26 cellular contexts compared by ENCODE assay signal in the genomic region with DNA sequence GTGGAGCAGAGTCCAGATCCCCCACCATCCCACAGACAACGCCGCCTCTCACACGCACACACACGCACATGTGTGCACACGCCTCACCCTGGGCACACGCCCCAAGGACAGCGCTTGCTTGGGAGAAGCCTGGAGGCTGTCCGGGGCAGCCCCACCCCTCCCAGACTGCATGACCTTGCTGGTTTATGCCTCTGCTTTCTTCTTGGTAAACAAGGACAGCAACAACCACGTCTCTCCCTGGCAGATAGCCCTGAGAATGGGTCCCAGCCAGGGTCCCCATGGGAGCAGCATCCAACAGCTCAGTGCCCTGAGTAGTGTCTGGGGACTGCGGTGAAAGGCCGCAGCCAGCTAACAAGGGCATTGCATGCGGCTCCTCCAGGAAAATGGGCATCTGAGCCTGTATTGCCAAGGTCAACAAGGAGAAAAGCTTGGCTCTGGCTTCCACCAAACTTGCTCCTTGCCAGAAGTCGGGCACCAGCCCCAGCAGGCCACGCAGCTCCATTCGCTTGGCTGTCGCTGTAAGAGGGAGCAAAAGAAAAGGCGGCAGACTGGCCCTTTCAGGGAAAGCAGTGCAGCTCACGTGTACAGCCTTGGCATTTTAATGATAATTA.
DNase-seq lines count a peak whose midpoint lies in the region; ATAC-seq and TF ChIP-seq lines count a peak whose summit lies in the region.
"Had no signal": no experiment of that assay in that cellular context is flagged by ENCODE, and none has a peak within 500 bp of the region (broad histone marks: within the 10 kb centered on the region; RNA-seq: fewer than 3 reads in every experiment).

No MANE protein-coding gene starts in this region.

- TF ChIP-seq POLR2A in ovary (IDR thresholded peaks at IDR 0.05), result no peak

- H3K36me3 ChIP-seq in BLaER1 (no peaks in the 10 kb centered on the region), endodermal cell (ENCODE audit: control insufficient read depth, insufficient read depth, low read length) (no peaks in the 10 kb centered on the region), MG63 (no peaks in the 10 kb centered on the region), ovary (no peaks in the 10 kb centered on the region)
- H3K36me3 ChIP-seq: left lung, transverse colon had no signal

- no peak overlapping the region for H3K27ac ChIP-seq in BLaER1
- H3K27ac ChIP-seq in endodermal cell (ENCODE audit: low read depth, low read length), result no peak overlapping the region
- H3K27ac ChIP-seq in ovary, result no peak overlapping the region
- H3K27ac ChIP-seq: foreskin keratinocyte, KMS-11, left lung, transverse colon had no signal

- H3K9me3 ChIP-seq in BLaER1 (peaks cover 8% of the 10 kb centered on the region; the same call in 1 of the 2 replicates), endodermal cell (ENCODE audit: control insufficient read depth, low read length) (peaks cover 5% of the 10 kb centered on the region), MG63 (no peaks in the 10 kb centered on the region), ovary (no peaks in the 10 kb centered on the region)
- H3K9me3 ChIP-seq: left lung, transverse colon had no signal

- H3K4me2 ChIP-seq in BLaER1, result peak overlapping the region; percentile 81
- H3K4me2 ChIP-seq: KMS-11 had no signal

- H3K4me1 ChIP-seq in BLaER1, result peaks cover 66% of the 10 kb centered on the region
- no peaks in the 10 kb centered on the region for H3K4me1 ChIP-seq in endodermal cell (ENCODE audit: control insufficient read depth, insufficient read depth, low read length)
- no peaks in the 10 kb centered on the region for H3K4me1 ChIP-seq in ovary (ENCODE audit: insufficient read depth)
- H3K4me1 ChIP-seq: foreskin keratinocyte, left lung, transverse colon had no signal

- peak; percentile 68 for DNase-seq in NCI-H446 treated with DMSO at 0.1 percent for 48 hours (lab: John Stamatoyannopoulos, UW)
- DNase-seq in endodermal cell, result peak; percentile 30
- DNase-seq in occipital lobe (lab: John Stamatoyannopoulos, UW), result peak; percentile 30
- DNase-seq in GM10248 (ENCODE audit: extremely low spot score), result no peak
- no peak for DNase-seq in MG63
- no peak for DNase-seq in ovary
- DNase-seq: activated CD4-positive, alpha-beta T cell treated with anti-CD3 and anti-CD28 coated beads, Interleukin-2, amount 50 U/mL, for 48 hours; activated CD4-positive, CD25-positive, alpha-beta regulatory T cell; activated effector memory CD4-positive, alpha-beta T cell treated with anti-CD3 and anti-CD28 coated beads, Interleukin-2, amount 50 U/mL, for 16 hours; CD4-positive, CD25-positive, alpha-beta regulatory T cell; DMS 273 treated with DMSO at 0.1 percent for 48 hours; effector memory CD4-positive, alpha-beta T cell; foreskin keratinocyte; immature natural killer cell; left lung; naive thymus-derived CD4-positive, alpha-beta T cell; NCI-H1694; NCI-H748 treated with DMSO at 0.1 percent for 48 hours; SHP77; stimulated activated CD4-positive, alpha-beta T cell treated with anti-CD3 and anti-CD28 coated beads, Interleukin-15, amount 100 ng/mL, for 24 hours; T1000; transverse colon had no signal

- TF ChIP-seq EP300 in ovary (IDR thresholded peaks at IDR 0.05), result no peak

- H3K27me3 Mint-ChIP-seq in endodermal cell (ENCODE audit: insufficient read depth), result no peaks in the 10 kb centered on the region
- H3K27me3 Mint-ChIP-seq: CD4-positive, CD25-positive, alpha-beta regulatory T cell; naive thymus-derived CD4-positive, alpha-beta T cell; progenitor cell of endocrine pancreas had no signal

- H3K27me3 ChIP-seq in BLaER1 (peaks cover 4% of the 10 kb centered on the region; the same call in 1 of the 2 replicates), endodermal cell (ENCODE audit: control insufficient read depth, insufficient read depth, low read length, poor library complexity, severe bottlenecking) (no peaks in the 10 kb centered on the region), MG63 (no peaks in the 10 kb centered on the region), ovary (no peaks in the 10 kb centered on the region)
- H3K27me3 ChIP-seq: foreskin keratinocyte, left lung, transverse colon had no signal

- no peaks in the 10 kb centered on the region for H3K4me1 Mint-ChIP-seq in endodermal cell
- H3K4me1 Mint-ChIP-seq: CD4-positive, CD25-positive, alpha-beta regulatory T cell had no signal

- H3K9ac ChIP-seq in BLaER1 (no peak overlapping the region), endodermal cell (ENCODE audit: extremely low read depth, low read length, poor library complexity, severe bottlenecking) (no peak overlapping the region)
- H3K9ac ChIP-seq: KMS-11 had no signal

- no peaks in the 10 kb centered on the region for H3K36me3 Mint-ChIP-seq in endodermal cell (ENCODE audit: low read depth)
- H3K36me3 Mint-ChIP-seq: CD4-positive, CD25-positive, alpha-beta regulatory T cell; naive thymus-derived CD4-positive, alpha-beta T cell had no signal

- H3K4me3 ChIP-seq in BLaER1 (peak overlapping the region; percentile 23; the same call in 1 of the 2 replicates), endodermal cell (ENCODE audit: low read length) (no peak overlapping the region), MG63 (no peak overlapping the region), ovary (no peak overlapping the region)
- H3K4me3 ChIP-seq: left lung, transverse colon had no signal

- no peaks in the 10 kb centered on the region for H3K9me3 Mint-ChIP-seq in endodermal cell
- H3K9me3 Mint-ChIP-seq: immature natural killer cell had no signal

- intact Hi-C loops in ovary (cut with DNase I), result no loop called here

- CTCF ChIA-PET in GM10248 (lab: Yijun Ruan, JAX), result no interaction called here

- POLR2A ChIA-PET in GM10248 (lab: Yijun Ruan, JAX), result no interaction called here

- TF ChIP-seq CTCF in endodermal cell (conservative IDR thresholded peaks at IDR 0.05) (no peak), GM10248 (IDR thresholded peaks at IDR 0.05; ENCODE audit: control extremely low read depth, extremely low read depth, low read depth, missing control alignments) (no peak), ovary (IDR thresholded peaks at IDR 0.05) (no peak)

- peaks cover 19% of the 10 kb centered on the region; the same call in 1 of the 2 replicates for H4K20me1 ChIP-seq in BLaER1

- H3K4me3 Mint-ChIP-seq in endodermal cell, result no peak overlapping the region
- H3K4me3 Mint-ChIP-seq: CD4-positive, CD25-positive, alpha-beta regulatory T cell; immature natural killer cell; naive thymus-derived CD4-positive, alpha-beta T cell had no signal

- WGBS in endodermal cell (ENCODE audit: insufficient coverage in 1 of 2, insufficient read length in 1 of 2), 2 experiments, result 92 to 97% methylated on average over 10 to 18 of the region's 18 CpGs
- WGBS in ovary, 3 donors, result 59 to 68% (median 65%) methylated on average over 18 of the region's 18 CpGs

- H3K27ac Mint-ChIP-seq in endodermal cell, result no peak overlapping the region
- H3K27ac Mint-ChIP-seq: CD4-positive, CD25-positive, alpha-beta regulatory T cell; immature natural killer cell; progenitor cell of endocrine pancreas had no signal

- ATAC-seq in HG03521 (IDR thresholded peaks at IDR 0.05; ENCODE audit: unreplicated experiment), result no peak
- ATAC-seq: foreskin keratinocyte; left lung; naive thymus-derived CD4-positive, alpha-beta T cell had no signal

Comparison
In these comparisons a context has a peak if more than half of its experiments do, and no peak if none do; other contexts are left out.
1. DNase-seq: peak in NCI-H446 treated with DMSO at 0.1 percent for 48 hours (single experiment), endodermal cell (single experiment) and occipital lobe (single experiment); none in GM10248 (single experiment), MG63 (single experiment) and ovary (0 of 5).